Comparison of ENCODE assay signal across 1 cellular context in the genomic region with DNA sequence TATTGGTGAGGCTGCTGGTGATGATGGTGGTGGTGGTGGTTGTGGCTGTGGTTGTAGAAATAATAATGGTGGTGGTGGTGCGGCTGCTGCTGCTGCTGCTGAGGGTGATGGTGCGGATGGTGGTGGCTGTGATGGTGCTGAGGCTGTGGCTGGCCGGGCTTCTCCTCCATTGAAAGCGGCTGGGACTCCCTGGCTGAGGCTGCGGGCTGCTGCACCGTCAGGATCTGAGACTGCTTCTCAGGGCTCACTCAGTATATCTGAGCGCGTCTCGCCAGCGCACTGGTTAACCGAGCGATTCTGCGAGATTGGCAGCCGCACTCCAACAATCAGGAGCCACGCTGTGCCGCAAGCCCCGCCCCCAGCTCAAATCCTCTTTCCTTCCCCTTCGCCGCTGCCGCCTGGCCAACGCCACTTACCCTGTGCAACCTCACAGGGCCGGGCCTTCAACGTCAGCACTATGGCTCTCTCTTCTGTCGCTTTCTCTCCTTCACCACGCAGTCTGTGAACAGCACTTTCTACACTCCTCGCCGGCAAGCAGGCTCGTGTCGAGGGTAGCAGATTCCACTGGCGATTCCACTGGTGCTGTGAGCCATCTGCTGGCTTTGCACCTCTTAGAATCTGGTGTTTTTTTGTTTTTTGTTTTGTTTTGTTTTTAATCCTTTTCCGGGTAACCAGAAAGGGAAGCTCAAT.
TF ChIP-seq lines count a peak whose summit lies in the region.

A gene with protein sequence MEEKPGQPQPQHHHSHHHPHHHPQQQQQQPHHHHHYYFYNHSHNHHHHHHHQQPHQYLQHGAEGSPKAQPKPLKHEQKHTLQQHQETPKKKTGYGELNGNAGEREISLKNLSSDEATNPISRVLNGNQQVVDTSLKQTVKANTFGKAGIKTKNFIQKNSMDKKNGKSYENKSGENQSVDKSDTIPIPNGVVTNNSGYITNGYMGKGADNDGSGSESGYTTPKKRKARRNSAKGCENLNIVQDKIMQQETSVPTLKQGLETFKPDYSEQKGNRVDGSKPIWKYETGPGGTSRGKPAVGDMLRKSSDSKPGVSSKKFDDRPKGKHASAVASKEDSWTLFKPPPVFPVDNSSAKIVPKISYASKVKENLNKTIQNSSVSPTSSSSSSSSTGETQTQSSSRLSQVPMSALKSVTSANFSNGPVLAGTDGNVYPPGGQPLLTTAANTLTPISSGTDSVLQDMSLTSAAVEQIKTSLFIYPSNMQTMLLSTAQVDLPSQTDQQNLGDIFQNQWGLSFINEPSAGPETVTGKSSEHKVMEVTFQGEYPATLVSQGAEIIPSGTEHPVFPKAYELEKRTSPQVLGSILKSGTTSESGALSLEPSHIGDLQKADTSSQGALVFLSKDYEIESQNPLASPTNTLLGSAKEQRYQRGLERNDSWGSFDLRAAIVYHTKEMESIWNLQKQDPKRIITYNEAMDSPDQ (minus strand): TSS at position 259 of the 690 bp plus-strand sequence. CDS start 89 bp downstream, at position 170.

TF ChIP-seq in GM12878, 131 proteins besides CTCF, POLR2A, EP300 and RAD21 (continued from another document and continues in another):
- no peak for TF ChIP-seq USF1 (IDR thresholded peaks at IDR 0.05; ENCODE audit: borderline replicate concordance, extremely low read length, insufficient read depth, low read depth, low read length)
- no peak for TF ChIP-seq SPI1 (IDR thresholded peaks at IDR 0.05; ENCODE audit: borderline replicate concordance, insufficient read depth, low read depth, low read length)
- no peak for TF ChIP-seq SUPT20H (IDR thresholded peaks at IDR 0.05; ENCODE audit: borderline replicate concordance, control insufficient read depth, low read depth, low read length)
- TF ChIP-seq, protein P1, sequence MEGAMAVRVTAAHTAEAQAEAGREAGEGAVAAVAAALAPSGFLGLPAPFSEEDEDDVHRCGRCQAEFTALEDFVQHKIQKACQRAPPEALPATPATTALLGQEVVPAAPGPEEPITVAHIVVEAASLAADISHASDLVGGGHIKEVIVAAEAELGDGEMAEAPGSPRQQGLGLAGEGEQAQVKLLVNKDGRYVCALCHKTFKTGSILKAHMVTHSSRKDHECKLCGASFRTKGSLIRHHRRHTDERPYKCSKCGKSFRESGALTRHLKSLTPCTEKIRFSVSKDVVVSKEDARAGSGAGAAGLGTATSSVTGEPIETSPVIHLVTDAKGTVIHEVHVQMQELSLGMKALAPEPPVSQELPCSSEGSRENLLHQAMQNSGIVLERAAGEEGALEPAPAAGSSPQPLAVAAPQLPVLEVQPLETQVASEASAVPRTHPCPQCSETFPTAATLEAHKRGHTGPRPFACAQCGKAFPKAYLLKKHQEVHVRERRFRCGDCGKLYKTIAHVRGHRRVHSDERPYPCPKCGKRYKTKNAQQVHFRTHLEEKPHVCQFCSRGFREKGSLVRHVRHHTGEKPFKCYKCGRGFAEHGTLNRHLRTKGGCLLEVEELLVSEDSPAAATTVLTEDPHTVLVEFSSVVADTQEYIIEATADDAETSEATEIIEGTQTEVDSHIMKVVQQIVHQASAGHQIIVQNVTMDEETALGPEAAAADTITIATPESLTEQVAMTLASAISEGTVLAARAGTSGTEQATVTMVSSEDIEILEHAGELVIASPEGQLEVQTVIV (IDR thresholded peaks at IDR 0.05; ENCODE audit: borderline replicate concordance, partially characterized antibody), result peak; percentile 55
- TF ChIP-seq CBX5 (IDR thresholded peaks at IDR 0.05; ENCODE audit: low read depth), result peak; percentile 37; the same call in 1 of the 2 replicates
- no peak for TF ChIP-seq MTA2 (IDR thresholded peaks at IDR 0.05; ENCODE audit: low read depth)
- TF ChIP-seq IKZF2 (IDR thresholded peaks at IDR 0.05), result peak; percentile 50 to 68; a peak in 3 of 4 replicates
- TF ChIP-seq PML (IDR thresholded peaks at IDR 0.05; ENCODE audit: low read length), result peak; percentile 98
- no peak for TF ChIP-seq MTA3 (IDR thresholded peaks at IDR 0.05; ENCODE audit: borderline replicate concordance, low read length)
- no peak for TF ChIP-seq CHD4 (IDR thresholded peaks at IDR 0.05)
- TF ChIP-seq PAX8 (IDR thresholded peaks at IDR 0.05), result peak; percentile 78; the same call in 1 of the 2 replicates
- no peak for TF ChIP-seq RBBP5 (conservative IDR thresholded peaks at IDR 0.05)
- TF ChIP-seq, protein P2, sequence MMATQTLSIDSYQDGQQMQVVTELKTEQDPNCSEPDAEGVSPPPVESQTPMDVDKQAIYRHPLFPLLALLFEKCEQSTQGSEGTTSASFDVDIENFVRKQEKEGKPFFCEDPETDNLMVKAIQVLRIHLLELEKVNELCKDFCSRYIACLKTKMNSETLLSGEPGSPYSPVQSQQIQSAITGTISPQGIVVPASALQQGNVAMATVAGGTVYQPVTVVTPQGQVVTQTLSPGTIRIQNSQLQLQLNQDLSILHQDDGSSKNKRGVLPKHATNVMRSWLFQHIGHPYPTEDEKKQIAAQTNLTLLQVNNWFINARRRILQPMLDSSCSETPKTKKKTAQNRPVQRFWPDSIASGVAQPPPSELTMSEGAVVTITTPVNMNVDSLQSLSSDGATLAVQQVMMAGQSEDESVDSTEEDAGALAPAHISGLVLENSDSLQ (IDR thresholded peaks at IDR 0.05), result peak; percentile 99
- TF ChIP-seq CBX3 (IDR thresholded peaks at IDR 0.05; ENCODE audit: borderline replicate concordance, low read depth), result no peak
- TF ChIP-seq SP1 (IDR thresholded peaks at IDR 0.05; ENCODE audit: low read depth, low read length), result peak; percentile 84
- TF ChIP-seq STAT3 (IDR thresholded peaks at IDR 0.05; ENCODE audit: low read depth, low read length), result no peak
- TF ChIP-seq DPF2 (IDR thresholded peaks at IDR 0.05), result peak; percentile 97
- TF ChIP-seq ZNF24 (IDR thresholded peaks at IDR 0.05), result no peak
- TF ChIP-seq, protein P3, sequence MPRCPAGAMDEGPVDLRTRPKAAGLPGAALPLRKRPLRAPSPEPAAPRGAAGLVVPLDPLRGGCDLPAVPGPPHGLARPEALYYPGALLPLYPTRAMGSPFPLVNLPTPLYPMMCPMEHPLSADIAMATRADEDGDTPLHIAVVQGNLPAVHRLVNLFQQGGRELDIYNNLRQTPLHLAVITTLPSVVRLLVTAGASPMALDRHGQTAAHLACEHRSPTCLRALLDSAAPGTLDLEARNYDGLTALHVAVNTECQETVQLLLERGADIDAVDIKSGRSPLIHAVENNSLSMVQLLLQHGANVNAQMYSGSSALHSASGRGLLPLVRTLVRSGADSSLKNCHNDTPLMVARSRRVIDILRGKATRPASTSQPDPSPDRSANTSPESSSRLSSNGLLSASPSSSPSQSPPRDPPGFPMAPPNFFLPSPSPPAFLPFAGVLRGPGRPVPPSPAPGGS (IDR thresholded peaks at IDR 0.05; ENCODE audit: borderline replicate concordance, insufficient read depth, low read depth, low read length, poor library complexity, severe bottlenecking), result no peak
- TF ChIP-seq IKZF1 (conservative IDR thresholded peaks at IDR 0.05), result peak; percentile 78; the same call in 1 of the 2 replicates
- TF ChIP-seq ZBED1 (IDR thresholded peaks at IDR 0.05; ENCODE audit: borderline replicate concordance), result peak; percentile 62; the same call in 1 of the 2 replicates
- peak; percentile 48 for TF ChIP-seq RELA (IDR thresholded peaks at IDR 0.05; ENCODE audit: borderline replicate concordance, partially characterized antibody)
- TF ChIP-seq IRF4 (IDR thresholded peaks at IDR 0.05; ENCODE audit: low read depth, low read length), result peak; percentile 74; the same call in 1 of the 2 replicates
- TF ChIP-seq NRF1 (conservative IDR thresholded peaks at IDR 0.05; ENCODE audit: low read depth, low read length), result peak; percentile 12; the same call in 1 of the 2 replicates
- peak; percentile 70; the same call in 1 of the 2 replicates for TF ChIP-seq GABPA (IDR thresholded peaks at IDR 0.05; ENCODE audit: low read depth)
- no peak for TF ChIP-seq SREBF1 (IDR thresholded peaks at IDR 0.05; ENCODE audit: low read length)
- no peak for TF ChIP-seq KLF5 (IDR thresholded peaks at IDR 0.05; ENCODE audit: partially characterized antibody)
- no peak for TF ChIP-seq HDAC2 (IDR thresholded peaks at IDR 0.05)
- no peak for TF ChIP-seq JUNB (IDR thresholded peaks at IDR 0.05)
- peak; percentile 79 for TF ChIP-seq BACH1 (IDR thresholded peaks at IDR 0.05; ENCODE audit: borderline replicate concordance)
- TF ChIP-seq USF2 (IDR thresholded peaks at IDR 0.05; ENCODE audit: borderline replicate concordance, low read depth, low read length), result no peak
- TF ChIP-seq, protein P4, sequence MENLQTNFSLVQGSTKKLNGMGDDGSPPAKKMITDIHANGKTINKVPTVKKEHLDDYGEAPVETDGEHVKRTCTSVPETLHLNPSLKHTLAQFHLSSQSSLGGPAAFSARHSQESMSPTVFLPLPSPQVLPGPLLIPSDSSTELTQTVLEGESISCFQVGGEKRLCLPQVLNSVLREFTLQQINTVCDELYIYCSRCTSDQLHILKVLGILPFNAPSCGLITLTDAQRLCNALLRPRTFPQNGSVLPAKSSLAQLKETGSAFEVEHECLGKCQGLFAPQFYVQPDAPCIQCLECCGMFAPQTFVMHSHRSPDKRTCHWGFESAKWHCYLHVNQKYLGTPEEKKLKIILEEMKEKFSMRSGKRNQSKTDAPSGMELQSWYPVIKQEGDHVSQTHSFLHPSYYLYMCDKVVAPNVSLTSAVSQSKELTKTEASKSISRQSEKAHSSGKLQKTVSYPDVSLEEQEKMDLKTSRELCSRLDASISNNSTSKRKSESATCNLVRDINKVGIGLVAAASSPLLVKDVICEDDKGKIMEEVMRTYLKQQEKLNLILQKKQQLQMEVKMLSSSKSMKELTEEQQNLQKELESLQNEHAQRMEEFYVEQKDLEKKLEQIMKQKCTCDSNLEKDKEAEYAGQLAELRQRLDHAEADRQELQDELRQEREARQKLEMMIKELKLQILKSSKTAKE (IDR thresholded peaks at IDR 0.05; ENCODE audit: low read depth, poor library complexity, severe bottlenecking), result peak; percentile 67
- no peak for TF ChIP-seq ASH2L (IDR thresholded peaks at IDR 0.05; ENCODE audit: borderline replicate concordance, low read depth)
- peak; percentile 90 for TF ChIP-seq HDAC6 (IDR thresholded peaks at IDR 0.05; ENCODE audit: unreplicated experiment)
- peak; percentile 99 for TF ChIP-seq POLR2AphosphoS5 (IDR thresholded peaks at IDR 0.05; ENCODE audit: low read length)
- TF ChIP-seq, protein P5, sequence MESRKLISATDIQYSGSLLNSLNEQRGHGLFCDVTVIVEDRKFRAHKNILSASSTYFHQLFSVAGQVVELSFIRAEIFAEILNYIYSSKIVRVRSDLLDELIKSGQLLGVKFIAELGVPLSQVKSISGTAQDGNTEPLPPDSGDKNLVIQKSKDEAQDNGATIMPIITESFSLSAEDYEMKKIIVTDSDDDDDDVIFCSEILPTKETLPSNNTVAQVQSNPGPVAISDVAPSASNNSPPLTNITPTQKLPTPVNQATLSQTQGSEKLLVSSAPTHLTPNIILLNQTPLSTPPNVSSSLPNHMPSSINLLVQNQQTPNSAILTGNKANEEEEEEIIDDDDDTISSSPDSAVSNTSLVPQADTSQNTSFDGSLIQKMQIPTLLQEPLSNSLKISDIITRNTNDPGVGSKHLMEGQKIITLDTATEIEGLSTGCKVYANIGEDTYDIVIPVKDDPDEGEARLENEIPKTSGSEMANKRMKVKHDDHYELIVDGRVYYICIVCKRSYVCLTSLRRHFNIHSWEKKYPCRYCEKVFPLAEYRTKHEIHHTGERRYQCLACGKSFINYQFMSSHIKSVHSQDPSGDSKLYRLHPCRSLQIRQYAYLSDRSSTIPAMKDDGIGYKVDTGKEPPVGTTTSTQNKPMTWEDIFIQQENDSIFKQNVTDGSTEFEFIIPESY (IDR thresholded peaks at IDR 0.05), result no peak
- no peak for TF ChIP-seq NR2C2 (IDR thresholded peaks at IDR 0.05; ENCODE audit: borderline replicate concordance, control insufficient read depth, insufficient read length, low read depth)
- TF ChIP-seq, protein P6, sequence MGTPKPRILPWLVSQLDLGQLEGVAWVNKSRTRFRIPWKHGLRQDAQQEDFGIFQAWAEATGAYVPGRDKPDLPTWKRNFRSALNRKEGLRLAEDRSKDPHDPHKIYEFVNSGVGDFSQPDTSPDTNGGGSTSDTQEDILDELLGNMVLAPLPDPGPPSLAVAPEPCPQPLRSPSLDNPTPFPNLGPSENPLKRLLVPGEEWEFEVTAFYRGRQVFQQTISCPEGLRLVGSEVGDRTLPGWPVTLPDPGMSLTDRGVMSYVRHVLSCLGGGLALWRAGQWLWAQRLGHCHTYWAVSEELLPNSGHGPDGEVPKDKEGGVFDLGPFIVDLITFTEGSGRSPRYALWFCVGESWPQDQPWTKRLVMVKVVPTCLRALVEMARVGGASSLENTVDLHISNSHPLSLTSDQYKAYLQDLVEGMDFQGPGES (IDR thresholded peaks at IDR 0.05), result 0 out of 2 replicates have a peak, but pooled peaks have one; percentile 50
- peak; percentile 60; the same call in 1 of the 2 replicates for TF ChIP-seq ESRRA (IDR thresholded peaks at IDR 0.05; ENCODE audit: low read length)
- peak; percentile 99 for TF ChIP-seq POLR2AphosphoS2 (IDR thresholded peaks at IDR 0.05; ENCODE audit: low read depth, low read length)
- no peak for TF ChIP-seq ZNF384 (IDR thresholded peaks at IDR 0.05; ENCODE audit: borderline replicate concordance, low read depth, low read length)
- peak; percentile 29 for TF ChIP-seq MEF2B (IDR thresholded peaks at IDR 0.05; ENCODE audit: partially characterized antibody, poor library complexity, severe bottlenecking)
- peak in 1 of 2 experiments; percentile 71; a peak in 1 of 4 replicates for TF ChIP-seq ETV6 (conservative IDR thresholded peaks at IDR 0.05 in 1 of 2, IDR thresholded peaks at IDR 0.05 in 1 of 2; ENCODE audit: borderline replicate concordance in 1 of 2, low read depth in 1 of 2)
- TF ChIP-seq WRNIP1 (IDR thresholded peaks at IDR 0.05; ENCODE audit: borderline replicate concordance, low read depth, low read length), result no peak
- 0 out of 2 replicates have a peak, but pooled peaks have one; percentile 34 for TF ChIP-seq IRF5 (IDR thresholded peaks at IDR 0.05; ENCODE audit: borderline replicate concordance)
- TF ChIP-seq STAT1 (conservative IDR thresholded peaks at IDR 0.05), result 0 out of 2 replicates have a peak, but pooled peaks have one; percentile 33
